Comparison of ENCODE assay signal across 8 cellular contexts in genomic region chr17:80981062-80981902, GRCh38. TPM values are rescaled to one million over a fixed set of nuclear protein-coding genes. Genes with fewer than 3 reads are reported as not detected.
DNase-seq lines count a peak whose midpoint lies in the region; ATAC-seq and TF ChIP-seq lines count a peak whose summit lies in the region.

No MANE protein-coding gene starts in this region.

- H3K36me3 Mint-ChIP-seq in H9 (ENCODE audit: insufficient read depth in 1 of 3, low read depth in 3 of 3), result no peaks in the 10 kb centered on the region
- no peaks in the 10 kb centered on the region for H3K36me3 Mint-ChIP-seq in activated CD8-positive, alpha-beta T cell treated with anti-CD3 and anti-CD28 coated beads for 36 hours (ENCODE audit: low read depth)

- H2BK5ac ChIP-seq in H9 (ENCODE audit: insufficient read length, low read length), result no peak overlapping the region

- no peak overlapping the region for H2BK20ac ChIP-seq in H9 (ENCODE audit: low read depth, low read length, poor library complexity, severe bottlenecking)

- H4K5ac ChIP-seq in H9 (ENCODE audit: insufficient read length, low read depth, low read length), result no peak overlapping the region

- H3K56ac ChIP-seq in H9 (ENCODE audit: insufficient read length, low read depth, low read length), result no peak overlapping the region

- H2BK15ac ChIP-seq in H9 (ENCODE audit: low read depth, low read length), result no peak overlapping the region

- H2AFZ ChIP-seq in H9 (ENCODE audit: low read length), result no peak overlapping the region

- no peak overlapping the region for H3K27ac ChIP-seq in H9 (ENCODE audit: insufficient read length, low read depth, low read length)
- H3K27ac ChIP-seq in psoas muscle, result no peak overlapping the region

- H3K9me3 Mint-ChIP-seq in H9, result no peaks in the 10 kb centered on the region; a peak in 1 of 5 replicates
- no peaks in the 10 kb centered on the region for H3K9me3 Mint-ChIP-seq in activated CD8-positive, alpha-beta T cell treated with anti-CD3 and anti-CD28 coated beads for 36 hours

- no peaks in the 10 kb centered on the region for H3K36me3 ChIP-seq in psoas muscle (ENCODE audit: insufficient read depth in 1 of 2, low read depth in 1 of 2)

- DNase-seq in AG08395 (ENCODE audit: low spot score) (peak; percentile 54), H9 (peak; percentile 81), fibroblast of the aortic adventitia (ENCODE audit: low read depth) (no peak), psoas muscle (peak in 1 of 2 donors; percentile 63), cerebellar cortex (ENCODE audit: low spot score) (no peak), KG1 (lab: John Stamatoyannopoulos, UW) (no peak)
- peak; percentile 35 for DNase-seq in activated CD8-positive, alpha-beta T cell treated with anti-CD3 and anti-CD28 coated beads for 36 hours

- H3K18ac ChIP-seq in H9 (ENCODE audit: insufficient read length, low read depth, low read length), result no peak overlapping the region

- H3K4me3 Mint-ChIP-seq in H9, result peak overlapping the region; percentile 45 to 76
- no peak overlapping the region for H3K4me3 Mint-ChIP-seq in activated CD8-positive, alpha-beta T cell treated with anti-CD3 and anti-CD28 coated beads for 36 hours

- POLR2A ChIA-PET in activated CD8-positive, alpha-beta T cell treated with anti-CD3 and anti-CD28 coated beads for 36 hours (lab: Charles Lee), result no interaction called here

- H3K4me2 ChIP-seq in H9 (ENCODE audit: insufficient read depth, insufficient read length, low read length), result no peak overlapping the region

- no peak overlapping the region for H2BK12ac ChIP-seq in H9 (ENCODE audit: insufficient read length, low read depth, low read length)

- H3K4me1 Mint-ChIP-seq in H9, result peaks cover 13 to 20% of the 10 kb centered on the region in 2 experiments
- peaks cover 9% of the 10 kb centered on the region for H3K4me1 Mint-ChIP-seq in activated CD8-positive, alpha-beta T cell treated with anti-CD3 and anti-CD28 coated beads for 36 hours (ENCODE audit: low read depth)

- ATAC-seq in activated CD8-positive, alpha-beta T cell treated with anti-CD3 and anti-CD28 coated beads for 36 hours, result peak; percentile 50
- ATAC-seq in psoas muscle, result peak; percentile 52 to 72 (median 62)
- ATAC-seq in HG02970 (IDR thresholded peaks at IDR 0.05; ENCODE audit: low FRiP score, unreplicated experiment), result no peak

- no peak overlapping the region for H3K27ac Mint-ChIP-seq in H9
- H3K27ac Mint-ChIP-seq in activated CD8-positive, alpha-beta T cell treated with anti-CD3 and anti-CD28 coated beads for 36 hours, result no peak overlapping the region

- H4K91ac ChIP-seq in H9 (ENCODE audit: insufficient read length, low read depth, low read length), result no peak overlapping the region

- H3K14ac ChIP-seq in H9 (ENCODE audit: insufficient read depth, low read length), result no peak overlapping the region; the same call in 1 of the 2 replicates

- H3K9me3 ChIP-seq in H9 (ENCODE audit: control insufficient read depth, low read depth, low read length) (no peaks in the 10 kb centered on the region), psoas muscle (no peaks in the 10 kb centered on the region)

- no peaks in the 10 kb centered on the region for H3K23me2 ChIP-seq in H9 (ENCODE audit: insufficient read length, low read depth, low read length, poor library complexity, severe bottlenecking)

- H2BK120ac ChIP-seq in H9 (ENCODE audit: low read depth, low read length, poor library complexity, severe bottlenecking), result no peak overlapping the region

- peaks cover 34% of the 10 kb centered on the region for H3K27me3 Mint-ChIP-seq in H9 (ENCODE audit: low read depth)
- peaks cover 10% of the 10 kb centered on the region for H3K27me3 Mint-ChIP-seq in activated CD8-positive, alpha-beta T cell treated with anti-CD3 and anti-CD28 coated beads for 36 hours

- intact Hi-C loops in activated CD8-positive, alpha-beta T cell treated with anti-CD3 and anti-CD28 coated beads for 36 hours (cut with micrococcal nuclease), result loop anchor here (5.0 kb wide), 1 partner anchor 554 kb away; no protein-coding TSS in a partner anchor
- intact Hi-C loops in psoas muscle (cut with DNase I), result loop anchor here (2.0 to 5.0 kb wide), 2 partner anchors 114 to 554 kb away; no protein-coding TSS in a partner anchor

- H2AK5ac ChIP-seq in H9 (ENCODE audit: insufficient read length, low read length), result no peak overlapping the region

- CTCF ChIA-PET in activated CD8-positive, alpha-beta T cell treated with anti-CD3 and anti-CD28 coated beads for 36 hours (lab: Charles Lee), result interaction anchor here (0.7 to 2.1 kb wide), 3 partner anchors 9 to 82 kb away, joined by 3 to 8 read pairs (median 3); no protein-coding TSS in a partner anchor

- H4K8ac ChIP-seq in H9 (replicated peaks; ENCODE audit: insufficient read length, low read depth, low read length), result no peak overlapping the region

- H4K20me1 ChIP-seq in H9 (ENCODE audit: control insufficient read depth, insufficient read depth, insufficient read length), result no peaks in the 10 kb centered on the region

- no peaks in the 10 kb centered on the region for H3K79me2 ChIP-seq in H9 (ENCODE audit: insufficient read depth, low read length)

- no CpG with 5 or more reads among the region's 65 CpGs for WGBS in H9 (ENCODE audit: extremely low coverage, insufficient read length, low lambda C conversion rate)
- 9 to 16% (median 12%) methylated on average over 34 to 65 of the region's 65 CpGs for WGBS in psoas muscle, 3 donors

- H3K9ac ChIP-seq in H9 (ENCODE audit: extremely low read depth, insufficient read length, low read length), result no peak overlapping the region

- H3K23ac ChIP-seq in H9 (ENCODE audit: insufficient read length, low read depth, low read length), result no peak overlapping the region

- H3K4me3 ChIP-seq in fibroblast of the aortic adventitia (ENCODE audit: low read depth, low read length), result no peak overlapping the region
- H3K4me3 ChIP-seq in psoas muscle, result peak overlapping the region; percentile 36

- H3K79me1 ChIP-seq in H9 (ENCODE audit: insufficient read depth, low read depth, low read length, poor library complexity, severe bottlenecking), result no peaks in the 10 kb centered on the region

- no peak overlapping the region for H3T11ph ChIP-seq in H9 (ENCODE audit: low read length)

- H3K4me1 ChIP-seq in H9 (ENCODE audit: insufficient read depth, low read length), result no peaks in the 10 kb centered on the region; the same call in 1 of the 2 replicates
- H3K4me1 ChIP-seq in psoas muscle, result peaks cover 4% of the 10 kb centered on the region

- TF ChIP-seq CTCF in H9 (conservative IDR thresholded peaks at IDR 0.05) (peak; percentile 99), fibroblast of the aortic adventitia (IDR thresholded peaks at IDR 0.05; ENCODE audit: insufficient read depth, low read length) (peak; percentile 33), psoas muscle (IDR thresholded peaks at IDR 0.05) (peak; percentile 83)
- peak; percentile 99 for TF ChIP-seq CTCF in activated CD8-positive, alpha-beta T cell treated with anti-CD3 and anti-CD28 coated beads for 36 hours (IDR thresholded peaks at IDR 0.05)

- no peaks in the 10 kb centered on the region for H3K27me3 ChIP-seq in H9 (ENCODE audit: insufficient read depth, low read length)
- peaks cover 0 to 7% (median 3%) of the 10 kb centered on the region in 3 donors for H3K27me3 ChIP-seq in psoas muscle (ENCODE audit: insufficient read depth in 3 of 3, low read length in 2 of 3)

- H3K4ac ChIP-seq in H9 (ENCODE audit: low read depth, low read length), result no peak overlapping the region

RNA-seq across cellular contexts. Expression of gene CHMP6, which starts 10.4 kb away (rescaled TPM):
- total RNA-seq in H9 (2021), result 23.4 and 25.0 TPM in 2 replicates
- 10 to 100 TPM; 13.9 to 16.7 TPM for total RNA-seq in activated CD8-positive, alpha-beta T cell treated with anti-CD3 and anti-CD28 coated beads for 36 hours
- 17.4 TPM in 2 replicates for total RNA-seq in fibroblast of the aortic adventitia (ENCODE audit: low replicate concordance)
- 10 to 100 TPM; 32.0 to 36.9 (median 33.6) TPM for total RNA-seq in psoas muscle
- 10 to 100 TPM; 38.3 to 53.2 (median 45.6) TPM for polyA plus RNA-seq in psoas muscle

RNA-seq across cellular contexts. Expression of gene BAIAP2, which starts 53.7 kb away (rescaled TPM):
- total RNA-seq in H9 (2021) (26.7 and 27.8 TPM in 2 replicates), fibroblast of the aortic adventitia (ENCODE audit: low replicate concordance) (24.3 and 27.5 TPM in 2 replicates), psoas muscle (10 to 100 TPM in 2 of 4 donors, 1 to 10 TPM in 2; 4.7 to 28.9 (median 10.0) TPM)
- 1 to 10 TPM; 5.9 to 6.3 TPM for total RNA-seq in activated CD8-positive, alpha-beta T cell treated with anti-CD3 and anti-CD28 coated beads for 36 hours
- polyA plus RNA-seq in psoas muscle, result 10 to 100 TPM in 1 of 3 donors, 1 to 10 TPM in 2; 3.9 to 13.5 (median 6.5) TPM

Comparison
In these comparisons a context has a peak if more than half of its experiments do, and no peak if none do; other contexts are left out.
1. DNase-seq: peak in AG08395 (single experiment), H9 (single experiment) and activated CD8-positive, alpha-beta T cell treated with anti-CD3 and anti-CD28 coated beads for 36 hours (single experiment); none in fibroblast of the aortic adventitia (single experiment), cerebellar cortex (single experiment) and KG1 (single experiment).
2. CTCF ChIP-seq: peak in every context shown above with its lines; median percentile 99 in H9; 99 in activated CD8-positive, alpha-beta T cell treated with anti-CD3 and anti-CD28 coated beads for 36 hours; 83 in psoas muscle; 33 in fibroblast of the aortic adventitia.